21 cellular contexts compared by ENCODE assay signal in the genomic region with DNA sequence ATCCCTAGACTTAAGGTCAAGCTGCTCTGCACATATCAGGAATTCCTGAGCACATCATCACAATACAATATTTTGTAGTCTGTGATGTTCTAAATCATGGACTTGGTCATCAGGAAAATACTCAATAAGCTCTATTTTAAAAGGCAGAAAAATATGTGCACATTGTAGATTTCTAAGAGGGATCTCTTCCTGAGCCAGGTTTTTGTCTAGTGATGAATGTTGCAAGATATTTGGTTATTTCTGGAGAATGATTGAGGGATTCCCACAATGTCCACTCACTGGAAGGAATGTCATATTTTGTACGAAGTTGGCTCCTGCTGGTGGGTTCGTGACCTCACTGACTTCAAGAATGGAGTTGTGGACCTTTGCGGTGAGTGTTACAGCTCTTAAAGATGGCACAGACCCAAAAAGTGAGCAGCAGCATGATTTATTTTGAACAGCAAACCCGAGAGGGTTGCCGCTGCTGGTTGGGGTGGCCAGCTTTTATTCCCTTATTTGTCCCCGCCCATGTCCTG.
DNase-seq lines count a peak whose midpoint lies in the region; ATAC-seq, FAIRE-seq and TF ChIP-seq lines count a peak whose summit lies in the region.
"Had no signal": no experiment of that assay in that cellular context is flagged by ENCODE, and none has a peak within 500 bp of the region (broad histone marks: within the 10 kb centered on the region; RNA-seq: fewer than 3 reads in every experiment).

No MANE protein-coding gene starts in this region.

- H3K27me3 Mint-ChIP-seq in nephron progenitor cell (ENCODE audit: low read depth, poor library complexity) = peaks cover 3% of the 10 kb centered on the region

- H3K36me3 Mint-ChIP-seq in nephron progenitor cell (ENCODE audit: low read depth) = no peaks in the 10 kb centered on the region
- H3K36me3 Mint-ChIP-seq: CD4-positive, alpha-beta memory T cell had no signal

- H3K4me3 Mint-ChIP-seq in nephron progenitor cell = no peak overlapping the region
- H3K4me3 Mint-ChIP-seq: CD4-positive, alpha-beta memory T cell had no signal

- peak; percentile 95 for FAIRE-seq in endometrium (lab: Jason Lieb, UNC)
- FAIRE-seq: GM12891, GM19239 had no signal

- no peak for ATAC-seq in GM19023 (IDR thresholded peaks at IDR 0.05; ENCODE audit: unreplicated experiment)
- no peak for ATAC-seq in HG03097 (IDR thresholded peaks at IDR 0.05; ENCODE audit: low FRiP score, unreplicated experiment)

- no peaks in the 10 kb centered on the region for H3K4me1 Mint-ChIP-seq in nephron progenitor cell
- H3K4me1 Mint-ChIP-seq: CD4-positive, alpha-beta memory T cell had no signal

- no peak overlapping the region for H3K27ac Mint-ChIP-seq in nephron progenitor cell
- H3K27ac Mint-ChIP-seq: CD4-positive, alpha-beta memory T cell had no signal

- H3K9me3 Mint-ChIP-seq in nephron progenitor cell = no peaks in the 10 kb centered on the region

- DNase-seq in HS-27A (ENCODE audit: low read depth) = peak; percentile 19
- peak; percentile 93 for DNase-seq in amniotic epithelial cell (ENCODE audit: low read depth)
- DNase-seq in myocyte (ENCODE audit: low read depth) = peak; percentile 52
- no peak for DNase-seq in kidney tubule cell (ENCODE audit: low spot score)
- no peak for DNase-seq in nephron progenitor cell
- DNase-seq: 8988T; Caco-2; CD4-positive, alpha-beta memory T cell; GOT3; HCEC 1CT; Kasumi-1; NCI-H1092 treated with DMSO at 0.1 percent for 48 hours; NCI-H1436 treated with DMSO at 0.1 percent for 48 hours; NCI-H1930; NCI-H510A treated with DMSO at 0.1 percent for 48 hours; NCI-H748 treated with DMSO at 0.1 percent for 48 hours had no signal

- no peak for TF ChIP-seq CTCF in nephron progenitor cell (IDR thresholded peaks at IDR 0.05)

Comparison
In these comparisons a context has a peak if more than half of its experiments do, and no peak if none do; other contexts are left out.
1. DNase-seq: peak in HS-27A (single experiment), amniotic epithelial cell (single experiment) and myocyte (single experiment); none in kidney tubule cell (single experiment) and nephron progenitor cell (single experiment).